ENCODE assay signal across 29 cellular contexts in the genomic region with DNA sequence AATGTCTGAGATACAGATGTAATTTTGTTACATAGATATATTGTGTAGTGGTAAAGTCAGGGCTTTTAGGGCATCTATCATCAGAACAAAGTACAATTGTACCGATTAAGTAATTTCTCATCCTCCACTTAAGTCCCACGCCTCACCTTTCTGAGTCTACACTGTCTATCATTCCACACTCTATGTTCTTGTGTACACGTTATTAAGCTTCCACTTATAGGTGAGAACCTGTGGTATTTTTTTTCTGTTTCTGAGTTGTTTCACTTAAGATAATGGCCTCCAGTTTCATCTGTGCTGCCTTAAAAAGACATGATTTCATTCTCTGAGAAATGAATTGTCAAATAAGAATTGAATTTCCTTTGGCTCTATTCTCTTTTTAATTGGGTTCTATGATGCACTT.
"Had no signal": no experiment of that assay in that cellular context is flagged by ENCODE, and none has a peak within 500 bp of the region (broad histone marks: within the 10 kb centered on the region; RNA-seq: fewer than 3 reads in every experiment).

No MANE protein-coding gene starts in this region.

- H3K4me3 ChIP-seq: coronary artery, dorsolateral prefrontal cortex, gastroesophageal sphincter, heart right ventricle, hepatocyte had no signal

- H2AFZ ChIP-seq: hepatocyte had no signal

- H3K9me3 ChIP-seq: gastroesophageal sphincter had no signal

- H3K4me2 ChIP-seq: hepatocyte had no signal

- FAIRE-seq: astrocyte, bronchial epithelial cell had no signal

- H3K27ac ChIP-seq: brain microvascular endothelial cell, coronary artery, dorsolateral prefrontal cortex, gastroesophageal sphincter, heart right ventricle, hepatocyte, WERI-Rb-1 had no signal

- DNase-seq: activated B cell treated with CpG ODN at 0.5 μM for 24 hours; activated CD4-positive, alpha-beta memory T cell treated with anti-CD3 and anti-CD28 coated beads, Interleukin-2, amount 10 ng/mL, durations not matched to agents 7 days and 5 days; activated CD4-positive, alpha-beta T cell treated with anti-CD3 and anti-CD28 coated beads for 48 hours; activated CD4-positive, alpha-beta T cell treated with anti-CD3 and anti-CD28 coated beads, Interleukin-2, amount 50 U/mL, for 4 hours; activated CD8-positive, alpha-beta memory T cell treated with anti-CD3 and anti-CD28 coated beads, Interleukin-2, amount 50 U/mL, for 48 hours; activated gamma-delta T cell; activated naive CD4-positive, alpha-beta T cell; activated naive CD4-positive, alpha-beta T cell treated with anti-CD3 and anti-CD28 coated beads, Interleukin-2, amount 10 ng/mL, durations not matched to agents 7 days and 5 days; activated T-cell treated with anti-CD3 and anti-CD28 coated beads for 4 hours; activated T-cell treated with anti-CD3 and anti-CD28 coated beads, Interleukin-2, amount 50 U/mL, for 24 hours; activated T-cell treated with anti-CD3 and anti-CD28 coated beads, Interleukin-2, amount 50 U/mL, for 72 hours; amniotic stem cell; anterior cingulate cortex; brain microvascular endothelial cell; dorsolateral prefrontal cortex; effector memory CD4-positive, alpha-beta T cell; endodermal cell; foreskin melanocyte; heart right ventricle; T-helper 17 cell; T1000; WERI-Rb-1 had no signal

- H3K79me2 ChIP-seq: hepatocyte had no signal

- H3K36me3 ChIP-seq: brain microvascular endothelial cell, gastroesophageal sphincter, heart right ventricle, WERI-Rb-1 had no signal

- H3K27me3 ChIP-seq: brain microvascular endothelial cell, dorsolateral prefrontal cortex, gastroesophageal sphincter, heart right ventricle, hepatocyte had no signal

- H3K4me1 ChIP-seq: gastroesophageal sphincter, heart right ventricle had no signal

- ATAC-seq: activated CD4-positive, CD25-positive, alpha-beta regulatory T cell treated with anti-CD3 and anti-CD28 coated beads, Interleukin-2, amount 50 U/mL, for 24 hours; activated T-cell treated with anti-CD3 and anti-CD28 coated beads, Interleukin-2, amount 50 U/mL, for 72 hours; esophagus mucosa; gastroesophageal sphincter; heart right ventricle; T-helper 17 cell had no signal
